Comparison of ENCODE assay signal across 8 cellular contexts in the genomic region with DNA sequence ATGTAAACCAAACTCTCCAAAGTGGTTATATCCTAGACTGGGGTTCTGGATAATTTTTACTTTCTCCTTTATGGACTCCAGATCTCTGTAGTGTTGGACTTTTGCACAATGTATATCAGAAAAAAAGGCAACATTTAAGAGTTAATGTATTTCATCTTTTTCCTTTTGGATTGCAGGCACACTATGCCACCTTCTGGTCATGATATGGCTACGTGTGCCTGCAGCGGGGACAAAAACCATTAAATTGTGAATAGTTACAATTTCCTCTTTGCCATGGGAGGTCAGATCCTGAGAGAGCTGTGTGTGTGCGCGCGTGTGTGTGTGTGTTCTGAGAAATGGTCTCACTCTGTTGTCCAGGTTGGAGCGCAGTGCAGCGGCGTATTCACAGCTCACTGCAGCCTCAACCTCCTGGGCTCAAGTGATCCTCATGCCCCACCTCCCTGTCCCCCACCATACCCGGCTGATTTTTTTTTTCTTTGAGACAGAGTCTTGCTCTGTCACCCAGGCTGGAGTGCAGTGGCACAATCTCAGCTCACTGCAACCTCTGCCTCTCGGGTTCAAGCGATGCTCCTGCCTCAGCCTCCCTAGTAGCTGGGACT. TPM values are rescaled to one million over a fixed set of nuclear protein-coding genes. Genes with fewer than 3 reads are reported as not detected.
DNase-seq lines count a peak whose midpoint lies in the region; ATAC-seq, FAIRE-seq and TF ChIP-seq lines count a peak whose summit lies in the region.

No MANE protein-coding gene starts in this region.

- H2AK5ac ChIP-seq in H1 (ENCODE audit: low read depth, low read length): no peak overlapping the region

- POLR2A ChIA-PET in H1 (lab: Charles Lee; ENCODE audit: partially characterized antibody): no interaction called here

- no peak for TF ChIP-seq EP300 in H1 (IDR thresholded peaks at IDR 0.05; ENCODE audit: borderline replicate concordance in 1 of 2, low read depth in 2 of 2, low read length in 2 of 2)

- no peaks in the 10 kb centered on the region for H3K9me2 ChIP-seq in OCI-LY1 (ENCODE audit: low read depth, low read length)

- DNase-seq in H1 (ENCODE audit: low read depth in 1 of 2, low spot score in 2 of 2) (no peak), gastrocnemius medialis (no peak), NCI-H1930 (lab: John Stamatoyannopoulos, UW) (no peak), iPS-NIHi7 (ENCODE audit: extremely low spot score) (no peak), GM19238 (ENCODE audit: insufficient read length, low spot score) (no peak)

- peak; percentile 60 for FAIRE-seq in A204.1 (lab: Jason Lieb, UNC)
- FAIRE-seq in G401.6 (lab: Jason Lieb, UNC): peak; percentile 95
- FAIRE-seq in H1 (lab: Jason Lieb, UNC): no peak

- no peaks in the 10 kb centered on the region for H4K20me1 ChIP-seq in OCI-LY1 (ENCODE audit: insufficient read depth, low read length)
- H4K20me1 ChIP-seq in H1 (replicated peaks in 1 of 2; ENCODE audit: control insufficient read depth in 1 of 2, insufficient read depth in 2 of 2, low read length in 2 of 2): no peaks in the 10 kb centered on the region

- H3K4me3 ChIP-seq in OCI-LY1 (ENCODE audit: low read depth, low read length, poor library complexity, severe bottlenecking) (no peak overlapping the region), H1 (ENCODE audit: extremely low read depth in 1 of 4, insufficient read depth in 2 of 4, low read depth in 3 of 4, low read length in 4 of 4) (no peak overlapping the region), gastrocnemius medialis (no peak overlapping the region)

- CTCF ChIA-PET in H1 (lab: Charles Lee; ENCODE audit: partially characterized antibody): interaction anchor here (0.7 to 1.4 kb wide), 9 partner anchors 15 to 61 kb away, joined by 3 to 4 read pairs (median 3); partner anchors contain the start of gene SULT1A1

- H3K4me1 ChIP-seq in OCI-LY1 (ENCODE audit: insufficient read depth, low read length, severe bottlenecking) (peaks cover 7% of the 10 kb centered on the region), H1 (replicated peaks in 1 of 4; ENCODE audit: control insufficient read depth in 3 of 4, insufficient read depth in 4 of 4, low read length in 3 of 4) (no peaks in the 10 kb centered on the region), gastrocnemius medialis (peaks cover 5% of the 10 kb centered on the region in 2 donors)

- H2BK120ac ChIP-seq in H1 (replicated peaks; ENCODE audit: low read depth, low read length): no peak overlapping the region

- H3K14ac ChIP-seq in H1 (ENCODE audit: insufficient read length): no peak overlapping the region

- no peak overlapping the region for H2AFZ ChIP-seq in OCI-LY1 (ENCODE audit: low read length)
- H2AFZ ChIP-seq in H1 (ENCODE audit: low read length): no peak overlapping the region

- no peak for TF ChIP-seq POLR2A in H1 (IDR thresholded peaks at IDR 0.05; ENCODE audit: control extremely low read depth in 1 of 2, low read depth in 2 of 2, low read length in 2 of 2)
- TF ChIP-seq POLR2A in gastrocnemius medialis (IDR thresholded peaks at IDR 0.05): no peak

- H2BK5ac ChIP-seq in H1 (ENCODE audit: low read depth, low read length): no peak overlapping the region

- no peaks in the 10 kb centered on the region; the same call in 1 of the 2 replicates for H3K23me2 ChIP-seq in H1 (ENCODE audit: low read depth, low read length)

- no peak overlapping the region for H3K56ac ChIP-seq in H1 (replicated peaks; ENCODE audit: insufficient read length, low read depth, low read length)

- H2BK12ac ChIP-seq in H1 (ENCODE audit: low read depth, low read length): 0 out of 2 replicates have a peak overlapping the region, but pooled peaks have one; percentile 50

- H4K91ac ChIP-seq in H1 (replicated peaks; ENCODE audit: insufficient read length, low read length): no peak overlapping the region

- no peaks in the 10 kb centered on the region for H3F3A ChIP-seq in OCI-LY1 (ENCODE audit: insufficient read depth, low read length)

- peak overlapping the region; percentile 47; the same call in 1 of the 2 replicates for H4K8ac ChIP-seq in H1 (ENCODE audit: extremely low read depth, insufficient read depth, low read length)

- H3K36me3 ChIP-seq in OCI-LY1 (ENCODE audit: insufficient read depth, low read length): no peaks in the 10 kb centered on the region
- no peaks in the 10 kb centered on the region for H3K36me3 ChIP-seq in H1 (ENCODE audit: control insufficient read depth in 2 of 4, insufficient read depth in 4 of 4, low read length in 3 of 4)
- no peaks in the 10 kb centered on the region for H3K36me3 ChIP-seq in gastrocnemius medialis

- H3K4me2 ChIP-seq in OCI-LY1 (ENCODE audit: low read length) (no peak overlapping the region), H1 (ENCODE audit: insufficient read depth in 1 of 2, low read depth in 2 of 2, low read length in 2 of 2) (no peak overlapping the region)

- peak; percentile 59 to 63 for TF ChIP-seq RAD21 in H1 (IDR thresholded peaks at IDR 0.05 in 1 of 2, conservative IDR thresholded peaks at IDR 0.05 in 1 of 2; ENCODE audit: low read depth in 2 of 2, low read length in 2 of 2)

- no peak for ATAC-seq in gastrocnemius medialis

- H3K27ac ChIP-seq in OCI-LY1 (ENCODE audit: low read depth, low read length, poor library complexity, severe bottlenecking) (no peak overlapping the region), H1 (ENCODE audit: low read depth, low read length) (no peak overlapping the region), gastrocnemius medialis (no peak overlapping the region)

- in situ Hi-C loops in gastrocnemius medialis (cut with MboI; ENCODE audit: low sequenced_read_pairs in 4 of 4): loop anchor here in 2 of 4 donors (5.0 to 25.0 kb wide), 2 partner anchors 57 to 288 kb away; partner anchors contain the start of genes APOBR (in 1 of the 2), CLN3 (in 1 of the 2) and TUFM (in 1 of the 2)

- H3K18ac ChIP-seq in H1 (ENCODE audit: extremely low read depth, low read length): no peak overlapping the region

- H2BK20ac ChIP-seq in H1 (ENCODE audit: low read length): no peak overlapping the region

- H3K27me3 ChIP-seq in OCI-LY1 (ENCODE audit: insufficient read depth, low read length) (peaks cover under 1% of the 10 kb centered on the region; the same call in 1 of the 2 replicates), H1 (replicated peaks in 1 of 4; ENCODE audit: control insufficient read depth in 3 of 4, extremely low read depth in 1 of 4, insufficient read depth in 3 of 4, low read length in 3 of 4) (no peaks in the 10 kb centered on the region), gastrocnemius medialis (no peaks in the 10 kb centered on the region)

- no peaks in the 10 kb centered on the region for H3K79me2 ChIP-seq in OCI-LY1 (ENCODE audit: insufficient read depth, low read length)
- H3K79me2 ChIP-seq in H1 (ENCODE audit: control insufficient read depth in 1 of 2, insufficient read depth in 2 of 2, low read length in 2 of 2): no peaks in the 10 kb centered on the region

- WGBS in H1 (ENCODE audit: extremely low coverage in 1 of 2, insufficient coverage in 1 of 2, insufficient read length in 1 of 2, insufficient replicate concordance in 2 of 2, low coverage in 1 of 2, low lambda C conversion rate in 2 of 2, missing lambda C conversion rate in 1 of 2), 2 experiments: 82% methylated on average over 11 of the region's 11 CpGs; no CpG with 5 or more reads in 1 of the 2 experiments

- H3K79me1 ChIP-seq in H1 (ENCODE audit: low read depth, low read length): no peaks in the 10 kb centered on the region

- no peak overlapping the region for H4K5ac ChIP-seq in H1 (ENCODE audit: insufficient read length, low read depth, low read length)

- peak; percentile 54; the same call in 1 of the 2 replicates for TF ChIP-seq CTCF in OCI-LY1 (IDR thresholded peaks at IDR 0.05; ENCODE audit: low read length)
- TF ChIP-seq CTCF in H1 (IDR thresholded peaks at IDR 0.05; ENCODE audit: control extremely low read depth in 1 of 3, insufficient read depth in 1 of 3, low read depth in 1 of 3, low read length in 3 of 3): peak in 2 of 3 experiments; percentile 32 to 47; a peak in 2 of 4 replicates
- TF ChIP-seq CTCF in gastrocnemius medialis (IDR thresholded peaks at IDR 0.05 in 4 of 5, conservative IDR thresholded peaks at IDR 0.05 in 1 of 5): peak in 4 of 5 experiments; percentile 44 to 63 (median 53)

- H3K23ac ChIP-seq in H1 (ENCODE audit: insufficient read length): no peak overlapping the region

- no peak overlapping the region for H3K4ac ChIP-seq in H1 (replicated peaks; ENCODE audit: insufficient read length, low read depth, low read length)

- H3K9me3 ChIP-seq in OCI-LY1 (ENCODE audit: low read length) (no peaks in the 10 kb centered on the region), H1 (ENCODE audit: insufficient read depth in 2 of 2, low read depth in 1 of 2, low read length in 1 of 2) (no peaks in the 10 kb centered on the region), gastrocnemius medialis (no peaks in the 10 kb centered on the region)

- H3K9ac ChIP-seq in OCI-LY1 (ENCODE audit: low read length) (no peak overlapping the region), H1 (replicated peaks in 1 of 4; ENCODE audit: extremely low read depth in 1 of 4, low read depth in 3 of 4, low read length in 3 of 4) (no peak overlapping the region)

- H2BK15ac ChIP-seq in H1 (ENCODE audit: low read length): no peak overlapping the region

- intact Hi-C loops in gastrocnemius medialis (cut with DNase I; ENCODE audit: low total_unique reads): no loop called here

RNA-seq across cellular contexts. Expression of gene SGF29, which starts 4.3 kb away (rescaled TPM):
- total RNA-seq in H1 (2021; fragmentation: NEBNext Ultra II Directional; extraction: Animal tissue kit (Norgen Biotek cat#: 25700)): 22.7 and 23.2 TPM in 2 replicates
- 3.1 and 5.8 TPM in 2 replicates for polyA plus RNA-seq in H1 (2011; rRNA removed)
- polyA plus RNA-seq in H1 (2011; cell fraction: cytosol; rRNA removed): 4.9 TPM
- polyA plus RNA-seq in H1 (2011; cell fraction: nucleus; rRNA removed): 15.2 TPM
- polyA plus RNA-seq in H1 (2012, experiment 1 of 2): 18.0 to 25.6 TPM (median 21.2 TPM) in 4 replicates
- polyA plus RNA-seq in H1 (2012, experiment 2 of 2): 16.2 TPM
- polyA plus RNA-seq in H1 (2013, experiment 1 of 2): 18.4 TPM
- polyA plus RNA-seq in H1 (2013, experiment 2 of 2): 15.5 TPM
- 1.1 and 5.2 TPM in 2 replicates for polyA minus RNA-seq in H1 (2011; rRNA and poly(A)+ RNA removed)
- polyA minus RNA-seq in H1 (2011; cell fraction: cytosol; rRNA and poly(A)+ RNA removed): 4.7 TPM
- polyA minus RNA-seq in H1 (2011; cell fraction: nucleus; rRNA and poly(A)+ RNA removed): 15.0 TPM
- 10 to 100 TPM; 35.1 to 50.4 (median 41.9) TPM for total RNA-seq in gastrocnemius medialis

RNA-seq across cellular contexts. Expression of gene NUPR1, which starts 10.6 kb away (rescaled TPM):
- 0.20 TPM in 1 of 2 replicates, not detected in the other for total RNA-seq in H1 (2021; fragmentation: NEBNext Ultra II Directional; extraction: Animal tissue kit (Norgen Biotek cat#: 25700))
- 0.09 and 0.17 TPM in 2 replicates for polyA plus RNA-seq in H1 (2011; rRNA removed)
- polyA plus RNA-seq in H1 (2011; cell fraction: cytosol; rRNA removed): 0.10 TPM
- not detected for polyA plus RNA-seq in H1 (2011; cell fraction: nucleus; rRNA removed)
- polyA plus RNA-seq in H1 (2012, experiment 1 of 2): 0.05 to 0.43 TPM in 2 of 4 replicates, not detected in the others
- polyA plus RNA-seq in H1 (2012, experiment 2 of 2): not detected
- 0.06 TPM for polyA plus RNA-seq in H1 (2013, experiment 1 of 2)
- polyA plus RNA-seq in H1 (2013, experiment 2 of 2): under 0.01 TPM
- polyA minus RNA-seq in H1 (2011; rRNA and poly(A)+ RNA removed): 0.03 TPM in 1 of 2 replicates, not detected in the other
- polyA minus RNA-seq in H1 (2011; cell fraction: cytosol; rRNA and poly(A)+ RNA removed): 0.66 TPM
- polyA minus RNA-seq in H1 (2011; cell fraction: nucleus; rRNA and poly(A)+ RNA removed): 0.30 TPM
- 10 to 100 TPM; 18.7 to 44.3 (median 22.6) TPM for total RNA-seq in gastrocnemius medialis

RNA-seq across cellular contexts. Expression of gene IL27, which starts 42.8 kb away (rescaled TPM):
- total RNA-seq in H1 (2021; fragmentation: NEBNext Ultra II Directional; extraction: Animal tissue kit (Norgen Biotek cat#: 25700)): not detected in 2 replicates
- polyA plus RNA-seq in H1 (2011; rRNA removed): not detected in 2 replicates
- polyA plus RNA-seq in H1 (2011; cell fraction: cytosol; rRNA removed): not detected
- polyA plus RNA-seq in H1 (2011; cell fraction: nucleus; rRNA removed): not detected
- polyA plus RNA-seq in H1 (2012, experiment 1 of 2): not detected in 4 replicates
- not detected for polyA plus RNA-seq in H1 (2012, experiment 2 of 2)
- not detected for polyA plus RNA-seq in H1 (2013, experiment 1 of 2)
- not detected for polyA plus RNA-seq in H1 (2013, experiment 2 of 2)
- polyA minus RNA-seq in H1 (2011; rRNA and poly(A)+ RNA removed): not detected in 2 replicates
- not detected for polyA minus RNA-seq in H1 (2011; cell fraction: cytosol; rRNA and poly(A)+ RNA removed)
- not detected for polyA minus RNA-seq in H1 (2011; cell fraction: nucleus; rRNA and poly(A)+ RNA removed)
- not detected for total RNA-seq in gastrocnemius medialis

RNA-seq across cellular contexts. Expression of gene SULT1A2, which starts 47.5 kb away (rescaled TPM):
- total RNA-seq in H1 (2021; fragmentation: NEBNext Ultra II Directional; extraction: Animal tissue kit (Norgen Biotek cat#: 25700)): 0.23 and 0.35 TPM in 2 replicates
- 0.29 and 0.44 TPM in 2 replicates for polyA plus RNA-seq in H1 (2011; rRNA removed)
- 0.40 TPM for polyA plus RNA-seq in H1 (2011; cell fraction: cytosol; rRNA removed)
- 0.86 TPM for polyA plus RNA-seq in H1 (2011; cell fraction: nucleus; rRNA removed)
- 0.32 to 0.53 TPM (median 0.39 TPM) in 3 of 4 replicates, not detected in the other for polyA plus RNA-seq in H1 (2012, experiment 1 of 2)
- not detected for polyA plus RNA-seq in H1 (2012, experiment 2 of 2)
- 0.49 TPM for polyA plus RNA-seq in H1 (2013, experiment 1 of 2)
- polyA plus RNA-seq in H1 (2013, experiment 2 of 2): 0.40 TPM
- polyA minus RNA-seq in H1 (2011; rRNA and poly(A)+ RNA removed): not detected in 2 replicates
- polyA minus RNA-seq in H1 (2011; cell fraction: cytosol; rRNA and poly(A)+ RNA removed): not detected
- not detected for polyA minus RNA-seq in H1 (2011; cell fraction: nucleus; rRNA and poly(A)+ RNA removed)
- under 1 TPM in 1 of 4 donors, not detected in 3; 0.46 TPM for total RNA-seq in gastrocnemius medialis

RNA-seq across cellular contexts. Expression of gene APOBR, which starts 55.0 kb away (rescaled TPM):
- not detected in 2 replicates for total RNA-seq in H1 (2021; fragmentation: NEBNext Ultra II Directional; extraction: Animal tissue kit (Norgen Biotek cat#: 25700))
- not detected in 2 replicates for polyA plus RNA-seq in H1 (2011; rRNA removed)
- polyA plus RNA-seq in H1 (2011; cell fraction: cytosol; rRNA removed): not detected
- not detected for polyA plus RNA-seq in H1 (2011; cell fraction: nucleus; rRNA removed)
- 0.05 TPM in 1 of 4 replicates, not detected in the others for polyA plus RNA-seq in H1 (2012, experiment 1 of 2)
- not detected for polyA plus RNA-seq in H1 (2012, experiment 2 of 2)
- polyA plus RNA-seq in H1 (2013, experiment 1 of 2): not detected
- 0.02 TPM for polyA plus RNA-seq in H1 (2013, experiment 2 of 2)
- polyA minus RNA-seq in H1 (2011; rRNA and poly(A)+ RNA removed): not detected in 2 replicates
- not detected for polyA minus RNA-seq in H1 (2011; cell fraction: cytosol; rRNA and poly(A)+ RNA removed)
- not detected for polyA minus RNA-seq in H1 (2011; cell fraction: nucleus; rRNA and poly(A)+ RNA removed)
- 1 to 10 TPM in 1 of 4 donors, under 1 TPM in 3; 0.15 to 1.4 (median 0.54) TPM for total RNA-seq in gastrocnemius medialis

Comparison
In these comparisons a context has a peak if more than half of its experiments do, and no peak if none do; other contexts are left out.
1. RNA of gene NUPR1, which starts 10.6 kb away (total RNA-seq): 18.7 to 44.3 TPM in gastrocnemius medialis; 0.20 TPM in H1; every median in the first group is over 10 times any median in the second.
2. Peak in every context shown above with its lines, with median percentiles within 50 percentile points of each other: CTCF ChIP-seq.